ENCODE assay signal across 24 cellular contexts in the genomic region with DNA sequence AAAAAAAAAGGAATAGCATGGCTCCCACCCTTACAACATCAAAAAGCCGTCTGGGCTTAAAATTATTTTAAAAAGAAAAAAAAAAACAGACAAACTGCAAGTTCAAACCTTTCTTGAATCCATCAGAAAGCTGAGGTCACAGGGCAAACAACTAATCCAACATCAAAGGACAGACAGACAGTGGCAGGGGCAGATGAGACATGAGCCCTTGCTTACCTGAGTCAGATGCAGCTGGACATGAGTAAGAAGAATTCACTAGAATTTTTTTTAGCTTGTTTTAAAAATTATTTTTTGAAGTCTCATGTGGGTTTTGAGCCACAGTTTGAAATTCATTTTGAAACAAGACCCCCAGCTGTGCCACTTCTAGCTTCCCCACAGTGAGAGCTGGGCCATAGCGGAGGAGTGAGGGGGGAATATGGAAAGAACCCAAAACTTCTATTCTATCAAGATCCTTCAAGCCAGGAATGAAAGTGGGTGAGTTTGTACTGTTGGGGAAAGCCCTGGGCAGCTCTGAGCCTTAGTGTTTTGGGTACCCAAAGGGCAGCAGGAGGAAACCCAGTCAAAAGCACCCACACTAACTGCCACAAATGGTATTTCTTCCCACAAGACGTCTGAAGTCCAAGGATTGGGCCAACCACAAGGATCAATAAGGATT.
"Had no signal": no experiment of that assay in that cellular context is flagged by ENCODE, and none has a peak within 500 bp of the region (broad histone marks: within the 10 kb centered on the region; RNA-seq: fewer than 3 reads in every experiment).

No MANE protein-coding gene starts in this region.

- H3K4me3 ChIP-seq: cardiac muscle cell, lower lobe of right lung, mucosa of descending colon, spleen, suprapubic skin, tibial artery had no signal

- H3K27ac Mint-ChIP-seq: activated CD4-positive, alpha-beta T cell treated with anti-CD3 and anti-CD28 coated beads for 36 hours; activated naive CD4-positive, alpha-beta T cell treated with anti-CD3 and anti-CD28 coated beads, Interleukin-2, amount 50 U/mL, for 72 hours; activated T-cell treated with anti-CD3 and anti-CD28 coated beads, Interleukin-2, amount 50 U/mL, for 72 hours; natural killer cell treated with Interleukin-12 subunit alpha and Interleukin-12 subunit beta and Interleukin-15 and Interleukin-18, amount 100 ng/mL, for 72 hours had no signal

- H3K9me3 Mint-ChIP-seq: activated naive CD4-positive, alpha-beta T cell treated with anti-CD3 and anti-CD28 coated beads, Interleukin-2, amount 50 U/mL, for 72 hours; natural killer cell treated with Interleukin-12 subunit alpha and Interleukin-12 subunit beta and Interleukin-15 and Interleukin-18, amount 100 ng/mL, for 72 hours had no signal

- H3K4me1 ChIP-seq: foreskin keratinocyte, lower lobe of right lung, suprapubic skin had no signal

- DNase-seq: activated CD4-positive, alpha-beta T cell treated with anti-CD3 and anti-CD28 coated beads for 36 hours; activated CD4-positive, alpha-beta T cell treated with anti-CD3 and anti-CD28 coated beads, Interleukin-2, amount 50 U/mL, for 4 hours; activated CD4-positive, CD25-positive, alpha-beta regulatory T cell; activated naive CD4-positive, alpha-beta T cell; activated T-cell treated with anti-CD3 and anti-CD28 coated beads for 4 hours; activated T-cell treated with anti-CD3 and anti-CD28 coated beads, Interleukin-2, amount 50 U/mL, for 72 hours; kidney glomerular epithelial cell; lower lobe of right lung; mesendoderm; mucosa of descending colon; posterior cingulate gyrus; right cardiac atrium; spleen; stimulated activated naive CD4-positive, alpha-beta T cell; tibial artery had no signal

- H3K36me3 Mint-ChIP-seq: activated naive CD4-positive, alpha-beta T cell treated with anti-CD3 and anti-CD28 coated beads, Interleukin-2, amount 50 U/mL, for 72 hours; brain; natural killer cell treated with Interleukin-12 subunit alpha and Interleukin-12 subunit beta and Interleukin-15 and Interleukin-18, amount 100 ng/mL, for 72 hours had no signal

- H3K4me3 Mint-ChIP-seq: activated CD4-positive, alpha-beta T cell treated with anti-CD3 and anti-CD28 coated beads for 36 hours; activated T-cell treated with anti-CD3 and anti-CD28 coated beads, Interleukin-2, amount 50 U/mL, for 72 hours; brain; natural killer cell treated with Interleukin-12 subunit alpha and Interleukin-12 subunit beta and Interleukin-15 and Interleukin-18, amount 100 ng/mL, for 72 hours had no signal

- H3K36me3 ChIP-seq: cardiac muscle cell, lower lobe of right lung, spleen, suprapubic skin, tibial artery had no signal

- FAIRE-seq: endothelial cell of umbilical vein had no signal

- H3K27ac ChIP-seq: cardiac muscle cell, foreskin keratinocyte, lower lobe of right lung, spleen, suprapubic skin, tibial artery had no signal

- H3K27me3 ChIP-seq: cardiac muscle cell, foreskin keratinocyte, suprapubic skin, tibial artery had no signal

- H3K27me3 Mint-ChIP-seq: activated CD4-positive, alpha-beta T cell treated with anti-CD3 and anti-CD28 coated beads for 36 hours had no signal

- H3K9me3 ChIP-seq: lower lobe of right lung, mucosa of descending colon, suprapubic skin, tibial artery had no signal

- ATAC-seq: activated CD4-positive, alpha-beta T cell treated with anti-CD3 and anti-CD28 coated beads for 36 hours; activated naive CD4-positive, alpha-beta T cell treated with anti-CD3 and anti-CD28 coated beads, Interleukin-2, amount 50 U/mL, for 72 hours; activated T-cell treated with anti-CD3 and anti-CD28 coated beads, Interleukin-2, amount 50 U/mL, for 72 hours; esophagus mucosa; foreskin keratinocyte; left lobe of liver; lower lobe of right lung; mucosa of descending colon; natural killer cell treated with Interleukin-12 subunit alpha and Interleukin-12 subunit beta and Interleukin-15 and Interleukin-18, amount 100 ng/mL, for 72 hours; right cardiac atrium had no signal
